In genomic region chr4:139552908-139553307, GRCh38 we compare ENCODE assay signal across 12 cellular contexts. TPM values are rescaled to one million over a fixed set of nuclear protein-coding genes. Genes with fewer than 3 reads are reported as not detected.
DNase-seq lines count a peak whose midpoint lies in the region; ATAC-seq and TF ChIP-seq lines count a peak whose summit lies in the region.
"Had no signal": no experiment of that assay in that cellular context is flagged by ENCODE, and none has a peak within 500 bp of the region (broad histone marks: within the 10 kb centered on the region; RNA-seq: fewer than 3 reads in every experiment).

No MANE protein-coding gene starts in this region.

- peak overlapping the region; percentile 96 for H3K4me2 ChIP-seq in smooth muscle cell

- H3K9me3 Mint-ChIP-seq in CD8-positive, alpha-beta T cell: no peaks in the 10 kb centered on the region
- H3K9me3 Mint-ChIP-seq in activated T-helper 17 cell treated with anti-CD3 and anti-CD28 coated beads, Interleukin-2, amount 50 U/mL, for 72 hours: no peaks in the 10 kb centered on the region
- H3K9me3 Mint-ChIP-seq in stimulated activated naive B cell treated with anti-CD40 and anti-IgM and Interleukin-4, amounts not matched to agents 10 μg/mL and 1 μg/mL and 100 μg/mL, for 72 hours: no peaks in the 10 kb centered on the region

- H3K9ac ChIP-seq in smooth muscle cell (ENCODE audit: low read depth): peak overlapping the region; percentile 30

- peaks cover 8% of the 10 kb centered on the region for H3K36me3 Mint-ChIP-seq in CD8-positive, alpha-beta T cell
- peaks cover 32% of the 10 kb centered on the region for H3K36me3 Mint-ChIP-seq in activated T-helper 17 cell treated with anti-CD3 and anti-CD28 coated beads, Interleukin-2, amount 50 U/mL, for 72 hours (ENCODE audit: low read depth)
- H3K36me3 Mint-ChIP-seq in stimulated activated naive B cell treated with anti-CD40 and anti-IgM and Interleukin-4, amounts not matched to agents 10 μg/mL and 1 μg/mL and 100 μg/mL, for 72 hours: peaks cover 5 to 10% of the 10 kb centered on the region in 2 donors

- no peaks in the 10 kb centered on the region for H3K36me3 ChIP-seq in CD8-positive, alpha-beta T cell (ENCODE audit: insufficient read depth, low read length)
- H3K36me3 ChIP-seq in smooth muscle cell (ENCODE audit: low read depth): no peaks in the 10 kb centered on the region
- H3K36me3 ChIP-seq: colonic mucosa had no signal

- H3K79me2 ChIP-seq in smooth muscle cell (ENCODE audit: low read depth): peaks cover 60% of the 10 kb centered on the region

- ATAC-seq in CD8-positive, alpha-beta T cell: no peak
- ATAC-seq in activated T-helper 17 cell treated with anti-CD3 and anti-CD28 coated beads, Interleukin-2, amount 50 U/mL, for 72 hours (replicated peaks): no peak
- no peak for ATAC-seq in right cardiac atrium
- no peak for ATAC-seq in GM19455 (IDR thresholded peaks at IDR 0.05; ENCODE audit: unreplicated experiment)
- ATAC-seq in stimulated activated naive B cell treated with anti-CD40 and anti-IgM and Interleukin-4, amounts not matched to agents 10 μg/mL and 1 μg/mL and 100 μg/mL, for 72 hours (replicated peaks): no peak

- peak overlapping the region; percentile 2 for H3K27ac Mint-ChIP-seq in CD8-positive, alpha-beta T cell
- H3K27ac Mint-ChIP-seq in activated T-helper 17 cell treated with anti-CD3 and anti-CD28 coated beads, Interleukin-2, amount 50 U/mL, for 72 hours: peak overlapping the region; percentile 75
- no peak overlapping the region for H3K27ac Mint-ChIP-seq in stimulated activated naive B cell treated with anti-CD40 and anti-IgM and Interleukin-4, amounts not matched to agents 10 μg/mL and 1 μg/mL and 100 μg/mL, for 72 hours

- no peaks in the 10 kb centered on the region for H3K9me3 ChIP-seq in CD8-positive, alpha-beta T cell (ENCODE audit: low read length)
- H3K9me3 ChIP-seq in right cardiac atrium (ENCODE audit: control insufficient read depth, low read length) (no peaks in the 10 kb centered on the region), smooth muscle cell (replicated peaks; ENCODE audit: low read depth) (no peaks in the 10 kb centered on the region)
- H3K9me3 ChIP-seq: colonic mucosa had no signal

- no peak for DNase-seq in CD8-positive, alpha-beta T cell
- peak; percentile 31 to 67 (median 66) for DNase-seq in right cardiac atrium
- DNase-seq in smooth muscle cell (lab: John Stamatoyannopoulos, UW; ENCODE audit: unreplicated experiment): no peak
- no peak for DNase-seq in activated CD8-positive, alpha-beta memory T cell treated with anti-CD3 and anti-CD28 coated beads for 24 hours
- DNase-seq in activated CD4-positive, CD25-positive, alpha-beta regulatory T cell (lab: John Stamatoyannopoulos, UW): no peak
- DNase-seq in stimulated activated naive B cell treated with anti-CD40 and anti-IgM and Interleukin-4, amounts not matched to agents 10 μg/mL and 1 μg/mL and 100 μg/mL, for 72 hours: no peak
- DNase-seq: activated CD4-positive, alpha-beta T cell treated with anti-CD3 and anti-CD28 coated beads for 1 hour; activated effector memory CD4-positive, alpha-beta T cell treated with Interleukin-2 at 50 U/mL for 16 hours; Calu3; colonic mucosa had no signal

- CTCF ChIA-PET in CD8-positive, alpha-beta T cell (lab: Charles Lee): interaction anchor here (0.6 to 1.7 kb wide), 3 partner anchors 12 to 56 kb away, joined by 3 to 6 read pairs (median 6); no protein-coding TSS in a partner anchor

- H3K4me3 ChIP-seq in CD8-positive, alpha-beta T cell (ENCODE audit: low read depth, low read length): no peak overlapping the region
- no peak overlapping the region for H3K4me3 ChIP-seq in right cardiac atrium (ENCODE audit: low read length)
- H3K4me3 ChIP-seq in smooth muscle cell: no peak overlapping the region
- H3K4me3 ChIP-seq: colonic mucosa had no signal

- WGBS in right cardiac atrium: 26% methylated on average over 2 of the region's 2 CpGs
- 38% methylated on average over 2 of the region's 2 CpGs for WGBS in smooth muscle cell (ENCODE audit: low lambda C conversion rate)

- peaks cover 9% of the 10 kb centered on the region for H3K4me1 ChIP-seq in CD8-positive, alpha-beta T cell (ENCODE audit: insufficient read depth, low read length)
- H3K4me1 ChIP-seq in right cardiac atrium (ENCODE audit: control insufficient read depth, insufficient read depth, low read length): peaks cover 18% of the 10 kb centered on the region
- H3K4me1 ChIP-seq in smooth muscle cell (ENCODE audit: low read depth): peaks cover 54% of the 10 kb centered on the region
- H3K4me1 ChIP-seq: colonic mucosa had no signal

- no peaks in the 10 kb centered on the region for H3K27me3 ChIP-seq in CD8-positive, alpha-beta T cell (ENCODE audit: insufficient read depth, low read length)
- H3K27me3 ChIP-seq in right cardiac atrium (ENCODE audit: control insufficient read depth, insufficient read depth) (no peaks in the 10 kb centered on the region), smooth muscle cell (ENCODE audit: low read depth) (no peaks in the 10 kb centered on the region)
- H3K27me3 ChIP-seq: colonic mucosa had no signal

- no peak for TF ChIP-seq CTCF in CD8-positive, alpha-beta T cell (IDR thresholded peaks at IDR 0.05)
- no peak for TF ChIP-seq CTCF in smooth muscle cell (IDR thresholded peaks at IDR 0.05; ENCODE audit: borderline replicate concordance, insufficient read depth, poor library complexity, severe bottlenecking)

- H4K20me1 ChIP-seq in smooth muscle cell (ENCODE audit: low read depth): peaks cover 46% of the 10 kb centered on the region

- peaks cover 9% of the 10 kb centered on the region for H3K27me3 Mint-ChIP-seq in CD8-positive, alpha-beta T cell (ENCODE audit: low read depth)
- no peaks in the 10 kb centered on the region for H3K27me3 Mint-ChIP-seq in activated T-helper 17 cell treated with anti-CD3 and anti-CD28 coated beads, Interleukin-2, amount 50 U/mL, for 72 hours
- H3K27me3 Mint-ChIP-seq in stimulated activated naive B cell treated with anti-CD40 and anti-IgM and Interleukin-4, amounts not matched to agents 10 μg/mL and 1 μg/mL and 100 μg/mL, for 72 hours: no peaks in the 10 kb centered on the region

- intact Hi-C loops in CD8-positive, alpha-beta T cell (cut with DNase I, micrococcal nuclease): loop anchor here (10.0 kb wide), 4 partner anchors 468 to 972 kb away; partner anchors contain the start of genes ELMOD2 (in 2 of the 2), NOCT (in 1 of the 2) and SCOC (in 1 of the 2)
- intact Hi-C loops in right cardiac atrium (cut with DNase I): no loop called here

- no peak overlapping the region for H3K27ac ChIP-seq in CD8-positive, alpha-beta T cell (ENCODE audit: low read depth, low read length)
- H3K27ac ChIP-seq in right cardiac atrium (ENCODE audit: low read length) (peak overlapping the region; percentile 50), smooth muscle cell (ENCODE audit: low read depth) (peak overlapping the region; percentile 98)
- H3K27ac ChIP-seq: colonic mucosa had no signal

- POLR2A ChIA-PET in CD8-positive, alpha-beta T cell (lab: Charles Lee): no interaction called here

- H2AFZ ChIP-seq in smooth muscle cell (ENCODE audit: low read depth): no peak overlapping the region

- no peak overlapping the region for H3K4me3 Mint-ChIP-seq in CD8-positive, alpha-beta T cell
- H3K4me3 Mint-ChIP-seq in activated T-helper 17 cell treated with anti-CD3 and anti-CD28 coated beads, Interleukin-2, amount 50 U/mL, for 72 hours: peak overlapping the region; percentile 89
- no peak overlapping the region for H3K4me3 Mint-ChIP-seq in stimulated activated naive B cell treated with anti-CD40 and anti-IgM and Interleukin-4, amounts not matched to agents 10 μg/mL and 1 μg/mL and 100 μg/mL, for 72 hours

- peaks cover 25% of the 10 kb centered on the region for H3F3A ChIP-seq in smooth muscle cell (ENCODE audit: low read depth)

- peaks cover 28% of the 10 kb centered on the region for H3K4me1 Mint-ChIP-seq in CD8-positive, alpha-beta T cell (ENCODE audit: low read depth)
- H3K4me1 Mint-ChIP-seq in activated T-helper 17 cell treated with anti-CD3 and anti-CD28 coated beads, Interleukin-2, amount 50 U/mL, for 72 hours: peaks cover 34% of the 10 kb centered on the region
- peaks cover 21 to 49% of the 10 kb centered on the region in 2 donors for H3K4me1 Mint-ChIP-seq in stimulated activated naive B cell treated with anti-CD40 and anti-IgM and Interleukin-4, amounts not matched to agents 10 μg/mL and 1 μg/mL and 100 μg/mL, for 72 hours

RNA-seq across cellular contexts. Expression of gene SETD7, which starts 3.1 kb away (rescaled TPM):
- total RNA-seq in CD8-positive, alpha-beta T cell: 10 to 100 TPM in 1 of 2 experiments, 1 to 10 TPM in 1; 9.5 to 10.3 TPM
- 10 to 100 TPM; 18.0 to 22.7 TPM for total RNA-seq in activated T-helper 17 cell treated with anti-CD3 and anti-CD28 coated beads, Interleukin-2, amount 50 U/mL, for 72 hours
- total RNA-seq in right cardiac atrium (10 to 100 TPM; 51.6 to 61.9 (median 57.5) TPM), smooth muscle cell (34.2 and 39.3 TPM in 2 replicates)
- polyA plus RNA-seq in right cardiac atrium (17.8 TPM), smooth muscle cell (8.5 and 10.2 TPM in 2 replicates)

Comparison
In these comparisons a context has a peak if more than half of its experiments do, and no peak if none do; other contexts are left out.
1. DNase-seq: peak in right cardiac atrium (3 of 3); none in CD8-positive, alpha-beta T cell (0 of 7), smooth muscle cell (single experiment), activated CD8-positive, alpha-beta memory T cell treated with anti-CD3 and anti-CD28 coated beads for 24 hours (single experiment), activated CD4-positive, CD25-positive, alpha-beta regulatory T cell (0 of 4) and stimulated activated naive B cell treated with anti-CD40 and anti-IgM and Interleukin-4, amounts not matched to agents 10 μg/mL and 1 μg/mL and 100 μg/mL, for 72 hours (single experiment).
2. intact Hi-C loops: an anchor here in CD8-positive, alpha-beta T cell (10.0 kb wide); none called in right cardiac atrium.